In genomic region chr11:30322826-30323710, GRCh38 we compare ENCODE assay signal across 8 cellular contexts. TPM values are rescaled to one million over a fixed set of nuclear protein-coding genes. Genes with fewer than 3 reads are reported as not detected.
A peak's percentile ranks its signal among the peaks of the same experiment; 100 is the strongest.
DNase-seq lines count a peak whose midpoint lies in the region; ATAC-seq, FAIRE-seq and TF ChIP-seq lines count a peak whose summit lies in the region.

Gene ARL14EP, plus strand, starts transcription at chr11:30323104. Its CDS starts 7,845 bp downstream, at chr11:30330949.

- peak; percentile 70 for FAIRE-seq in pancreas (lab: Jason Lieb, UNC)

- TF ChIP-seq POLR2A in GM10847 (IDR thresholded peaks at IDR 0.05; ENCODE audit: extremely low read depth, insufficient read length) = peak; percentile 90

- DNase-seq in NCI-H128 (lab: John Stamatoyannopoulos, UW; ENCODE audit: unreplicated experiment) = peak; percentile 93
- peak; percentile 92 to 95 for DNase-seq in SW 1271 (lab: John Stamatoyannopoulos, UW)
- DNase-seq in activated naive CD8-positive, alpha-beta T cell treated with anti-CD3 and anti-CD28 coated beads, Interleukin-2, amount 50 U/mL, for 16 hours (ENCODE audit: low read depth, low spot score) = peak; percentile 84
- DNase-seq in Right ventricle myocardium inferior (ENCODE audit: missing footprints) = peak; percentile 95
- DNase-seq in pancreas = peak; percentile 88 to 96 (median 91)
- peak; percentile 91 to 94 for DNase-seq in tibial artery

- H3K9me3 ChIP-seq in pancreas (no peaks in the 10 kb centered on the region), tibial artery (no peaks in the 10 kb centered on the region)

- peak within 1 kb of the TSS; percentile 57 to 74 (median 71) for H3K4me3 ChIP-seq in pancreas
- H3K4me3 ChIP-seq in tibial artery = peak within 1 kb of the TSS; percentile 73 to 90

- H3K27me3 ChIP-seq in pancreas (no peaks in the 10 kb centered on the region), tibial artery (no peaks in the 10 kb centered on the region)

- TF ChIP-seq CTCF in pancreas (IDR thresholded peaks at IDR 0.05) (no peak), tibial artery (IDR thresholded peaks at IDR 0.05) (no peak)

- H3K27ac ChIP-seq in pancreas (peak within 1 kb of the TSS; percentile 42 to 88 (median 72)), tibial artery (peak within 1 kb of the TSS; percentile 78 to 84)

- WGBS in pancreas, 2 donors = 0 to 1% methylated on average over 51 of the region's 51 CpGs

- intact Hi-C loops in Right ventricle myocardium inferior (cut with DNase I) (no loop called here), pancreas (cut with DNase I) (no loop called here), tibial artery (cut with DNase I; ENCODE audit: low total_unique reads) (no loop called here)

- no peaks in the 10 kb centered on the region for H3K36me3 ChIP-seq in pancreas
- no peaks in the 10 kb centered on the region for H3K36me3 ChIP-seq in tibial artery

- H3K4me1 ChIP-seq in pancreas = peaks cover 5 to 29% (median 15%) of the 10 kb centered on the region in 3 donors
- H3K4me1 ChIP-seq in tibial artery = peaks cover 0 to 24% (median 17%) of the 10 kb centered on the region in 4 donors

- ATAC-seq in HG02678 (IDR thresholded peaks at IDR 0.05; ENCODE audit: unreplicated experiment) (peak; percentile 97), Right ventricle myocardium inferior (peak; percentile 99), pancreas (peak; percentile 99 to 100 (median 100))

RNA-seq across cellular contexts. Expression of gene ARL14EP, which starts in this region (rescaled TPM):
- 38.9 TPM for total RNA-seq in Right ventricle myocardium inferior
- total RNA-seq in pancreas = 10 to 100 TPM in 5 of 6 donors, 1 to 10 TPM in 1; 8.5 to 16.9 (median 12.6) TPM
- 1 to 10 TPM; 5.4 to 9.4 TPM for polyA plus RNA-seq in pancreas

Comparison
In these comparisons a context has a peak if more than half of its experiments do, and no peak if none do; other contexts are left out.
1. Peak in every context shown above with its lines: DNase-seq, ATAC-seq, H3K4me3 ChIP-seq and H3K27ac ChIP-seq.